ENCODE assay signal across 1 cellular context in the genomic region with DNA sequence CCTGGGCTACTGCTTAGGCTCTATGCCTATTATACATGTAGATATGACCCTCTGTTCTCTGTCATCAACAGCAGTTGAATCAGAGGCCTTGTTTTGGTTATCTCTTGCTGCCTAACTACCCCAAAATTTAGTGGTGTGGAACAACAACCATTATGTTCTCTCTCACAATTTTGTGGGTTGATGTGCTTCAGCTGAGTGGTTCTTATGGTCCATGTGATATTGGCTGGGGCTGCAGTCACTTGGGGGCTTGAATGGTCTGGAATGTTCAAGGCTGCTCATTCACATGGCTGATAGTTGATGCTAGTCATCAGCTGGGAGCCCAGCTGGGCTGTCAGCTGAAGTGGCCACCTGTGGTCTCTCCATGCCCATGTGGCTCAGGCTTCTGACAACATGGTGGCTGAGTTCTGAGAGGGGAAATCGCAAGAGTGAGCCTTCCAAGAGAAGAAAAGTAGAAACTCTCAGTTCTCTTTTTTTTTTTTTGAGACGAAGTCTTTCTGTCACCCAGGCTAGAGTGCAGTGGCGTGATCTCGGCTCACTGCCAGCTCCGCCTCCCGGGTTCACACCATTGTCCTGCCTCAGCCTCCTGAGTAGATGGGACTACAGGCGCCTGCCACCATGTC.
TF ChIP-seq lines count a peak whose summit lies in the region.

No MANE protein-coding gene starts in this region.

TF ChIP-seq in HepG2, 621 proteins besides CTCF, POLR2A, EP300 and RAD21:
- TF ChIP-seq, protein P1, sequence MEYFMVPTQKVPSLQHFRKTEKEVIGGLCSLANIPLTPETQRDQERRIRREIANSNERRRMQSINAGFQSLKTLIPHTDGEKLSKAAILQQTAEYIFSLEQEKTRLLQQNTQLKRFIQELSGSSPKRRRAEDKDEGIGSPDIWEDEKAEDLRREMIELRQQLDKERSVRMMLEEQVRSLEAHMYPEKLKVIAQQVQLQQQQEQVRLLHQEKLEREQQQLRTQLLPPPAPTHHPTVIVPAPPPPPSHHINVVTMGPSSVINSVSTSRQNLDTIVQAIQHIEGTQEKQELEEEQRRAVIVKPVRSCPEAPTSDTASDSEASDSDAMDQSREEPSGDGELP (IDR thresholded peaks at IDR 0.05; ENCODE audit: borderline replicate concordance, low read depth), result peak; percentile 70; the same call in 1 of the 2 replicates
- TF ChIP-seq, protein P2, sequence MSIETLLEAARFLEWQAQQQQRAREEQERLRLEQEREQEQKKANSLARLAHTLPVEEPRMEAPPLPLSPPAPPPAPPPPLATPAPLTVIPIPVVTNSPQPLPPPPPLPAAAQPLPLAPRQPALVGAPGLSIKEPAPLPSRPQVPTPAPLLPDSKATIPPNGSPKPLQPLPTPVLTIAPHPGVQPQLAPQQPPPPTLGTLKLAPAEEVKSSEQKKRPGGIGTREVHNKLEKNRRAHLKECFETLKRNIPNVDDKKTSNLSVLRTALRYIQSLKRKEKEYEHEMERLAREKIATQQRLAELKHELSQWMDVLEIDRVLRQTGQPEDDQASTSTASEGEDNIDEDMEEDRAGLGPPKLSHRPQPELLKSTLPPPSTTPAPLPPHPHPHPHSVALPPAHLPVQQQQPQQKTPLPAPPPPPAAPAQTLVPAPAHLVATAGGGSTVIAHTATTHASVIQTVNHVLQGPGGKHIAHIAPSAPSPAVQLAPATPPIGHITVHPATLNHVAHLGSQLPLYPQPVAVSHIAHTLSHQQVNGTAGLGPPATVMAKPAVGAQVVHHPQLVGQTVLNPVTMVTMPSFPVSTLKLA (IDR thresholded peaks at IDR 0.05), result peak; percentile 50; the same call in 1 of the 2 replicates
- TF ChIP-seq, protein P3, sequence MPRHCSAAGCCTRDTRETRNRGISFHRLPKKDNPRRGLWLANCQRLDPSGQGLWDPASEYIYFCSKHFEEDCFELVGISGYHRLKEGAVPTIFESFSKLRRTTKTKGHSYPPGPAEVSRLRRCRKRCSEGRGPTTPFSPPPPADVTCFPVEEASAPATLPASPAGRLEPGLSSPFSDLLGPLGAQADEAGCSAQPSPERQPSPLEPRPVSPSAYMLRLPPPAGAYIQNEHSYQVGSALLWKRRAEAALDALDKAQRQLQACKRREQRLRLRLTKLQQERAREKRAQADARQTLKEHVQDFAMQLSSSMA (CRISPR knock-in tag; IDR thresholded peaks at IDR 0.05), result no peak
